1 cellular context compared by ENCODE assay signal in the genomic region with DNA sequence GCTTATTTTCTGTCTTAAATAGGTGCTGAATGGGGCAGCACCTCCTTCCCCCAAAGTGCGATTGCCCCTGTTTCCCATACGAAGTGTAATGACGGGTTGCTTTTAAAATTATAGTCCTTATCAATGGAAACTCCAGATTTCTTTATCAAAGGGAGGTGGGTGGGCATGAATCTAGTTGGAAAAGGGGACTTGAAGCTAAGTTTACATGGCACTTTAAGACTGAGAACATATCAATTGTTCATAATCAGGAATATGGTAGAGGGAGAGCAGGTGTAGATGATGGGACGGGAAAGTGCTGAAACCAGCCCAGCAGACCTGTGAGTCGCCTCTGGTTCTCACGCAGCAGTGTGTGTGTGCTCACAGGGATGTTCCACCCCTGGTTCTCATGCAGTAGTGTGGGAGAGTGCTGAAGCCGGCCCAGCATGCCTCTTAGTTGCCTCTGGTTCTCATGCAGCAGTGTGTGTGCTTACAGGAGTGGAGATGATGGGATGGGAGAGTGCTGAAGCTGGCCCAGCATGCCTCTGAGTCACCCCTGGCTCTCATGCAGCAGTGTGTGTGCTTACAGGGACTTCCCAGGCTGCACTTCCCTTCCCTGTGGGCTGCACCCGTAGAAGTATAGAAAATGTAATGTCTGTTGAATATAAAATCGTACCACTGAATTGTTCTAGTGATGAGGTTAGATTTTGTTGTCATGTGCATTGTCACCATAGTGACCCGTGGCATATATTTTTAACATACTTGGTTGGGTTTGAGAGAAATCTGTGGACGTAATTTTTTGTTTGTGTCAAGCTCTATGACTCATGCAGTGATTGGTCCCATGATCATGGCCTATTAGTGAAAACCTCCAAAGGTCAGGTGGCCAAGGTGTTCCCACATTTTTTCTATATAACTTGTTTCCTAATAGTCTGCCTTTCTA.
TF ChIP-seq lines count a peak whose summit lies in the region.

No MANE protein-coding gene starts in this region.

TF ChIP-seq in K562, 482 proteins besides CTCF, POLR2A, EP300 and RAD21:
- no peak for TF ChIP-seq TAF9B (IDR thresholded peaks at IDR 0.05; ENCODE audit: partially characterized antibody)
- TF ChIP-seq SIX5 (IDR thresholded peaks at IDR 0.05; ENCODE audit: borderline replicate concordance in 1 of 2, insufficient read depth in 1 of 2, low read depth in 1 of 2, low read length in 2 of 2): no peak
- no peak for TF ChIP-seq RFX5 (IDR thresholded peaks at IDR 0.05; ENCODE audit: low read depth, low read length)
- TF ChIP-seq, protein P1, sequence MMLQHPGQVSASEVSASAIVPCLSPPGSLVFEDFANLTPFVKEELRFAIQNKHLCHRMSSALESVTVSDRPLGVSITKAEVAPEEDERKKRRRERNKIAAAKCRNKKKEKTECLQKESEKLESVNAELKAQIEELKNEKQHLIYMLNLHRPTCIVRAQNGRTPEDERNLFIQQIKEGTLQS (IDR thresholded peaks at IDR 0.05): peak; percentile 27; the same call in 1 of the 2 replicates
- TF ChIP-seq, protein P1 (CRISPR knock-in tag; conservative IDR thresholded peaks at IDR 0.05): no peak
- TF ChIP-seq COPS2 (conservative IDR thresholded peaks at IDR 0.05): no peak
- TF ChIP-seq, protein P2, sequence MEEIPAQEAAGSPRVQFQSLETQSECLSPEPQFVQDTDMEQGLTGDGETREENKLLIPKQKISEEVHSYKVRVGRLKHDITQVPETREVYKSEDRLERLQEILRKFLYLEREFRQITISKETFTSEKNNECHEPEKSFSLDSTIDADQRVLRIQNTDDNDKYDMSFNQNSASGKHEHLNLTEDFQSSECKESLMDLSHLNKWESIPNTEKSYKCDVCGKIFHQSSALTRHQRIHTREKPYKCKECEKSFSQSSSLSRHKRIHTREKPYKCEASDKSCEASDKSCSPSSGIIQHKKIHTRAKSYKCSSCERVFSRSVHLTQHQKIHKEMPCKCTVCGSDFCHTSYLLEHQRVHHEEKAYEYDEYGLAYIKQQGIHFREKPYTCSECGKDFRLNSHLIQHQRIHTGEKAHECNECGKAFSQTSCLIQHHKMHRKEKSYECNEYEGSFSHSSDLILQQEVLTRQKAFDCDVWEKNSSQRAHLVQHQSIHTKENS (CRISPR knock-in tag; IDR thresholded peaks at IDR 0.05): no peak
